Comparison of ENCODE assay signal across 19 cellular contexts in genomic region chr5:154541553-154541952, GRCh38.
DNase-seq lines count a peak whose midpoint lies in the region; ATAC-seq and TF ChIP-seq lines count a peak whose summit lies in the region.
"Had no signal": no experiment of that assay in that cellular context is flagged by ENCODE, and none has a peak within 500 bp of the region (broad histone marks: within the 10 kb centered on the region; RNA-seq: fewer than 3 reads in every experiment).

No MANE protein-coding gene starts in this region.

- H3K9me2 ChIP-seq in DOHH2 (replicated peaks; ENCODE audit: control insufficient read depth, low read length) (no peaks in the 10 kb centered on the region), HCT116 (ENCODE audit: insufficient read depth) (no peaks in the 10 kb centered on the region)

- H3K4me1 Mint-ChIP-seq in WTC11 (peaks cover 15% of the 10 kb centered on the region), T-helper 17 cell (no peaks in the 10 kb centered on the region)
- H3K4me1 Mint-ChIP-seq: CD4-positive, CD25-positive, alpha-beta regulatory T cell; stimulated activated memory B cell treated with anti-CD40 and anti-IgM and Interleukin-4, amounts not matched to agents 10 μg/mL and 1 μg/mL and 100 μg/mL, for 72 hours had no signal

- H3K4me3 ChIP-seq in DOHH2 (ENCODE audit: low read length), result no peak overlapping the region
- H3K4me3 ChIP-seq in HCT116 (replicated peaks in 1 of 2; ENCODE audit: low read depth in 1 of 2, low read length in 2 of 2), result no peak overlapping the region
- H3K4me3 ChIP-seq in mesendoderm (ENCODE audit: low read length), result no peak overlapping the region
- H3K4me3 ChIP-seq: gastrocnemius medialis, vagina had no signal

- no peak overlapping the region for H4K5ac ChIP-seq in mesendoderm (ENCODE audit: low read length)

- no peaks in the 10 kb centered on the region for H3K9me3 Mint-ChIP-seq in WTC11
- H3K9me3 Mint-ChIP-seq: CD4-positive, CD25-positive, alpha-beta regulatory T cell; effector memory CD8-positive, alpha-beta T cell; stimulated activated memory B cell treated with anti-CD40 and anti-IgM and Interleukin-4, amounts not matched to agents 10 μg/mL and 1 μg/mL and 100 μg/mL, for 72 hours had no signal

- no peak overlapping the region for H2BK120ac ChIP-seq in mesendoderm (ENCODE audit: low read depth, low read length)

- no CpG with 5 or more reads among the region's 11 CpGs for WGBS in mesendoderm (ENCODE audit: extremely low coverage, insufficient coverage, low lambda C conversion rate)

- H4K20me1 ChIP-seq in DOHH2 (ENCODE audit: control insufficient read depth, insufficient read depth, low read depth, low read length), result no peaks in the 10 kb centered on the region
- H4K20me1 ChIP-seq in HCT116 (ENCODE audit: insufficient read depth), result no peaks in the 10 kb centered on the region

- peak; percentile 22; the same call in 1 of the 2 replicates for TF ChIP-seq RAD21 in HCT116 (IDR thresholded peaks at IDR 0.05; ENCODE audit: low read depth)

- H3K23ac ChIP-seq in mesendoderm (ENCODE audit: low read length), result no peak overlapping the region

- POLR2A ChIA-PET in HCT116 (lab: Charles Lee), result no interaction called here
- POLR2A ChIA-PET in WTC11 (lab: Charles Lee), result no interaction called here

- BruUV-seq in HCT116 (replicated peaks; lab: Mats Ljungman, UMichigan), result no TSS peak

- no peak overlapping the region for H3K18ac ChIP-seq in mesendoderm (ENCODE audit: low read length)

- RAD21 ChIA-PET in HCT116 (lab: Charles Lee; ENCODE audit: low non-redundant PET in 1 of 2, low total read pairs in 2 of 2, uncharacterized antibody in 2 of 2, unreplicated experiment in 2 of 2), result no interaction called here

- peak overlapping the region; percentile 57 for H3K56ac ChIP-seq in mesendoderm (ENCODE audit: low read length)

- H3K4me2 ChIP-seq in DOHH2 (ENCODE audit: low read length), result no peak overlapping the region
- no peak overlapping the region for H3K4me2 ChIP-seq in HCT116 (ENCODE audit: low read length)
- no peak overlapping the region for H3K4me2 ChIP-seq in mesendoderm (ENCODE audit: low read length)

- no peak overlapping the region for H3K4ac ChIP-seq in mesendoderm (ENCODE audit: low read depth, low read length)

- H3K79me2 ChIP-seq in DOHH2 (ENCODE audit: control insufficient read depth, low read length) (no peaks in the 10 kb centered on the region), HCT116 (ENCODE audit: insufficient read depth, low read length) (no peaks in the 10 kb centered on the region), mesendoderm (ENCODE audit: control insufficient read depth, insufficient read depth, low read length) (no peaks in the 10 kb centered on the region)

- no peak for TF ChIP-seq POLR2A in HCT116 (IDR thresholded peaks at IDR 0.05; ENCODE audit: borderline replicate concordance, extremely low read depth, insufficient read depth, insufficient read length)

- no peak overlapping the region for H2AFZ ChIP-seq in HCT116 (ENCODE audit: low read depth, low read length, poor library complexity, severe bottlenecking)

- H3K27ac Mint-ChIP-seq in WTC11 (no peak overlapping the region), T-helper 17 cell (no peak overlapping the region)
- H3K27ac Mint-ChIP-seq: CD4-positive, CD25-positive, alpha-beta regulatory T cell; effector memory CD8-positive, alpha-beta T cell; stimulated activated memory B cell treated with anti-CD40 and anti-IgM and Interleukin-4, amounts not matched to agents 10 μg/mL and 1 μg/mL and 100 μg/mL, for 72 hours had no signal

- H3K9me3 ChIP-seq in DOHH2 (ENCODE audit: control insufficient read depth, insufficient read depth, low read length) (no peaks in the 10 kb centered on the region), HCT116 (ENCODE audit: control insufficient read depth in 1 of 2, insufficient read depth in 1 of 2, low read depth in 1 of 2, low read length in 2 of 2) (no peaks in the 10 kb centered on the region), T-helper 17 cell (ENCODE audit: control insufficient read depth, low read length, poor library complexity, severe bottlenecking) (no peaks in the 10 kb centered on the region)
- H3K9me3 ChIP-seq: gastrocnemius medialis, vagina had no signal

- H3K27me3 ChIP-seq in DOHH2 (ENCODE audit: control insufficient read depth, low read length) (peaks cover 8% of the 10 kb centered on the region), HCT116 (ENCODE audit: insufficient read depth, low read length) (0 out of 2 replicates have a peak, but pooled peaks cover 6% of the 10 kb centered on the region), mesendoderm (ENCODE audit: insufficient read depth, low read length, poor library complexity) (no peaks in the 10 kb centered on the region)
- H3K27me3 ChIP-seq: vagina had no signal

- H2BK15ac ChIP-seq in mesendoderm (replicated peaks; ENCODE audit: low read depth), result no peak overlapping the region

- no peak overlapping the region for H3K27ac ChIP-seq in DOHH2 (ENCODE audit: low read depth, low read length)
- H3K27ac ChIP-seq in HCT116 (ENCODE audit: low read depth, low read length), result no peak overlapping the region
- no peak overlapping the region for H3K27ac ChIP-seq in mesendoderm (ENCODE audit: low read depth, low read length)
- H3K27ac ChIP-seq: gastrocnemius medialis, vagina had no signal

- intact Hi-C loops in HCT116 (cut with micrococcal nuclease), result no loop called here

- DNase-seq in HCT116 (ENCODE audit: low read depth, low spot score), result peak; percentile 8
- peak; percentile 40 for DNase-seq in WTC11 (ENCODE audit: low spot score)
- DNase-seq in mesendoderm, result peak; percentile 74
- DNase-seq in amniotic stem cell (lab: John Stamatoyannopoulos, UW), result no peak
- DNase-seq in T-helper 17 cell, result no peak
- DNase-seq: activated CD4-positive, alpha-beta T cell treated with anti-CD3 and anti-CD28 coated beads, Interleukin-2, amount 50 U/mL, for 4 hours; activated effector memory CD4-positive, alpha-beta T cell treated with anti-CD3 and anti-CD28 coated beads, Interleukin-2, amount 50 U/mL, for 16 hours; CD4-positive, CD25-positive, alpha-beta regulatory T cell; effector memory CD8-positive, alpha-beta T cell; gastrocnemius medialis; GDM1; NCI-H526 treated with DMSO at 0.1 percent for 48 hours; stimulated activated CD4-positive, alpha-beta T cell treated with anti-CD3 and anti-CD28 coated beads, Interleukin-4, amount 100 ng/mL, for 24 hours; T-helper 9 cell had no signal

- H3K79me1 ChIP-seq in mesendoderm (ENCODE audit: low read length), result no peaks in the 10 kb centered on the region

- TF ChIP-seq CTCF in DOHH2 (IDR thresholded peaks at IDR 0.05; ENCODE audit: low read depth, low read length, poor library complexity, severe bottlenecking), result peak; percentile 28
- TF ChIP-seq CTCF in HCT116 (IDR thresholded peaks at IDR 0.05 in 2 of 3, conservative IDR thresholded peaks at IDR 0.05 in 1 of 3; ENCODE audit: borderline replicate concordance in 1 of 3, insufficient read depth in 1 of 3, low read depth in 2 of 3, low read length in 2 of 3), result peak in 2 of 3 experiments; percentile 71 to 72; a peak in 4 of 6 replicates
- TF ChIP-seq CTCF in WTC11 (IDR thresholded peaks at IDR 0.05), result no peak

- no peaks in the 10 kb centered on the region for H3K36me3 ChIP-seq in DOHH2 (ENCODE audit: control insufficient read depth, low read length)
- H3K36me3 ChIP-seq in HCT116 (ENCODE audit: control insufficient read depth in 1 of 2, insufficient read depth in 2 of 2, low read length in 2 of 2), result no peaks in the 10 kb centered on the region
- H3K36me3 ChIP-seq in mesendoderm (ENCODE audit: control insufficient read depth, insufficient read depth, low read length), result no peaks in the 10 kb centered on the region
- H3K36me3 ChIP-seq: gastrocnemius medialis, vagina had no signal

- CTCF ChIA-PET in HCT116 (lab: Charles Lee) (no interaction called here), WTC11 (lab: Charles Lee) (interaction anchor here (1.0 to 2.7 kb wide), 4 partner anchors 20 to 120 kb away, joined by 3 to 22 read pairs (median 4); no protein-coding TSS in a partner anchor)

- no peak overlapping the region for H2AK5ac ChIP-seq in mesendoderm (ENCODE audit: low read length)

- H4K8ac ChIP-seq in mesendoderm (ENCODE audit: low read depth, low read length), result no peak overlapping the region

- peak overlapping the region; percentile 40; the same call in 1 of the 2 replicates for H3K4me3 Mint-ChIP-seq in WTC11
- H3K4me3 Mint-ChIP-seq in T-helper 17 cell, result no peak overlapping the region
- H3K4me3 Mint-ChIP-seq: CD4-positive, CD25-positive, alpha-beta regulatory T cell; effector memory CD8-positive, alpha-beta T cell; stimulated activated memory B cell treated with anti-CD40 and anti-IgM and Interleukin-4, amounts not matched to agents 10 μg/mL and 1 μg/mL and 100 μg/mL, for 72 hours had no signal

- no peaks in the 10 kb centered on the region for H3F3A ChIP-seq in DOHH2 (ENCODE audit: control insufficient read depth, insufficient read depth)

- no peak overlapping the region for H3K9ac ChIP-seq in HCT116 (ENCODE audit: low read length)
- no peak overlapping the region for H3K9ac ChIP-seq in mesendoderm (ENCODE audit: low read length)

- peak; percentile 87 for ATAC-seq in HCT116
- ATAC-seq in WTC11, result peak; percentile 72
- ATAC-seq in GM21360 (IDR thresholded peaks at IDR 0.05; ENCODE audit: unreplicated experiment), result no peak
- ATAC-seq in HG02981 (IDR thresholded peaks at IDR 0.05; ENCODE audit: unreplicated experiment), result no peak
- no peak for ATAC-seq in T-helper 17 cell
- ATAC-seq: effector memory CD8-positive, alpha-beta T cell; gastrocnemius medialis; stimulated activated memory B cell treated with anti-CD40 and anti-IgM and Interleukin-4, amounts not matched to agents 10 μg/mL and 1 μg/mL and 100 μg/mL, for 72 hours had no signal

- H3K27me3 Mint-ChIP-seq in WTC11 (ENCODE audit: low read depth), result peaks cover 17% of the 10 kb centered on the region
- peaks cover 38% of the 10 kb centered on the region for H3K27me3 Mint-ChIP-seq in T-helper 17 cell

- no peaks in the 10 kb centered on the region for H3K4me1 ChIP-seq in DOHH2 (ENCODE audit: control insufficient read depth, low read length)
- H3K4me1 ChIP-seq in HCT116 (ENCODE audit: control insufficient read depth in 1 of 2, insufficient read depth in 2 of 2, low read length in 2 of 2), result no peaks in the 10 kb centered on the region
- H3K4me1 ChIP-seq in mesendoderm (ENCODE audit: control insufficient read depth, low read depth, low read length), result peaks cover 3% of the 10 kb centered on the region
- H3K4me1 ChIP-seq: gastrocnemius medialis had no signal

- no peaks in the 10 kb centered on the region for H3K36me3 Mint-ChIP-seq in WTC11
- H3K36me3 Mint-ChIP-seq in T-helper 17 cell (ENCODE audit: low read depth), result no peaks in the 10 kb centered on the region
- H3K36me3 Mint-ChIP-seq: CD4-positive, CD25-positive, alpha-beta regulatory T cell; stimulated activated memory B cell treated with anti-CD40 and anti-IgM and Interleukin-4, amounts not matched to agents 10 μg/mL and 1 μg/mL and 100 μg/mL, for 72 hours had no signal

- H2BK5ac ChIP-seq in mesendoderm (ENCODE audit: low read length), result no peak overlapping the region

TF ChIP-seq in HCT116, 20 proteins besides CTCF, POLR2A, EP300 and RAD21 (continues in another document):
- no peak for TF ChIP-seq CEBPB (IDR thresholded peaks at IDR 0.05; ENCODE audit: low read depth)
- no peak for TF ChIP-seq SIN3A (IDR thresholded peaks at IDR 0.05; ENCODE audit: low read depth)

Comparison
In these comparisons a context has a peak if more than half of its experiments do, and no peak if none do; other contexts are left out.
1. ATAC-seq: peak in HCT116 (single experiment) and WTC11 (single experiment); none in GM21360 (single experiment), HG02981 (single experiment) and T-helper 17 cell (single experiment).
2. DNase-seq: peak in HCT116 (single experiment), WTC11 (single experiment) and mesendoderm (single experiment); none in amniotic stem cell (single experiment) and T-helper 17 cell (0 of 3).